Comparison of ENCODE assay signal across 1 cellular context in the genomic region with DNA sequence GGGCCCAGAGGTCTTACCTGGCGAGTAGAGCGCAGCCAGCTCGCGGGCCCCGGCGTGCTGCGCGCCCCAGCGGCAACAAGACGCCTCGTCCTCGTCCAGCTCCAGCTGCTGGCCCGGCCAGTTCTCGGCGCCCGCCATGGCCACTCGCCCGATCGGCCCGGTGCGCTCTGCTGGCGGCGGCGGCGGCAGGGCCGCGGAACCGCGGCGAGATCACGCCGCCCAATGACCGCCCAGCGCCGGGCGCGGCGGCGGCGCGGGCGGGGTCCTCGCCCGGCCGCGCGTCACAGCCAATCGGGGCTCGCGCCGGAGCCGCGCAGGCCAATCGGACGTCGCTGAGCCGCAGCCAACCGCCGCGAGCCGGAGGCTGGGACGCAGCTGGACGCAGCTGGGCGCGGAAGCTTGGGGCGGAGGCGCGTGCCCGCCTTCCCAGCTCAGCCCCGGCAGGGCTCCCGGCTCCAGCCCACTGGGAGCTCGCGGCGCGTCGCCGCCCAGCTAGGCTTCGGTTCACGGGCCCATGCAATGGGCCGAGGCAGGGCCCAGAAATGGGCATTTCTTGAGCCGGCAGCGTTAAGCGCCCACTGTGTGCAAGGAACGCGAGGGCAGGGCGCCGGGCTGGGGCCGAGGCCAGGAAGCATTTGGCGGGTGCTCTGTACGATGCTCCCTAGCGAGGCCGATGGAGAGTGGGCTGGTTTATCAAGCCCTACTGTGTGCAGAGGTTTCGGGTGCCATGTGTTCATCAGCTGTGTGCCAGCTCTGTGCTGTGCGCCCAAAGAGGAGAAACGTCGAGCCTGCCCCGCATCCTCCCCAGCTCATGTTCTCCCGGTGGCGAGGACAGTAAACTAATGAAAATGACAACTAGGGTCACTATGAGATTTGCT.
A peak's percentile ranks its signal among the peaks of the same experiment; 100 is the strongest.
TF ChIP-seq lines count a peak whose summit lies in the region.

A gene (minus strand): TSS at position 224 of the 878 bp plus-strand sequence. CDS start 86 bp downstream, at position 138.

TF ChIP-seq in HEK293, 187 proteins besides CTCF, POLR2A, EP300 and RAD21 (continued from another document and continues in another):
- TF ChIP-seq, protein P1, sequence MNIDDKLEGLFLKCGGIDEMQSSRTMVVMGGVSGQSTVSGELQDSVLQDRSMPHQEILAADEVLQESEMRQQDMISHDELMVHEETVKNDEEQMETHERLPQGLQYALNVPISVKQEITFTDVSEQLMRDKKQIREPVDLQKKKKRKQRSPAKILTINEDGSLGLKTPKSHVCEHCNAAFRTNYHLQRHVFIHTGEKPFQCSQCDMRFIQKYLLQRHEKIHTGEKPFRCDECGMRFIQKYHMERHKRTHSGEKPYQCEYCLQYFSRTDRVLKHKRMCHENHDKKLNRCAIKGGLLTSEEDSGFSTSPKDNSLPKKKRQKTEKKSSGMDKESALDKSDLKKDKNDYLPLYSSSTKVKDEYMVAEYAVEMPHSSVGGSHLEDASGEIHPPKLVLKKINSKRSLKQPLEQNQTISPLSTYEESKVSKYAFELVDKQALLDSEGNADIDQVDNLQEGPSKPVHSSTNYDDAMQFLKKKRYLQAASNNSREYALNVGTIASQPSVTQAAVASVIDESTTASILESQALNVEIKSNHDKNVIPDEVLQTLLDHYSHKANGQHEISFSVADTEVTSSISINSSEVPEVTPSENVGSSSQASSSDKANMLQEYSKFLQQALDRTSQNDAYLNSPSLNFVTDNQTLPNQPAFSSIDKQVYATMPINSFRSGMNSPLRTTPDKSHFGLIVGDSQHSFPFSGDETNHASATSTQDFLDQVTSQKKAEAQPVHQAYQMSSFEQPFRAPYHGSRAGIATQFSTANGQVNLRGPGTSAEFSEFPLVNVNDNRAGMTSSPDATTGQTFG (tag by site-specific recombination; IDR thresholded peaks at IDR 0.05; ENCODE audit: borderline replicate concordance): no peak
- TF ChIP-seq ZNF654 (tag by site-specific recombination; IDR thresholded peaks at IDR 0.05; ENCODE audit: low read depth) (no peak), GFI1B (tag by site-specific recombination; IDR thresholded peaks at IDR 0.05) (no peak), KLF16 (tag by site-specific recombination; IDR thresholded peaks at IDR 0.05) (peak; percentile 50; the same call in 1 of the 2 replicates), KLF10 (tag by site-specific recombination; IDR thresholded peaks at IDR 0.05) (peak; percentile 60; the same call in 1 of the 2 replicates), ZNF571 (tag by site-specific recombination; IDR thresholded peaks at IDR 0.05) (no peak), ZNF350 (tag by site-specific recombination; IDR thresholded peaks at IDR 0.05) (no peak), ZNF311 (tag by site-specific recombination; IDR thresholded peaks at IDR 0.05; ENCODE audit: borderline replicate concordance) (no peak), ZNF791 (tag by site-specific recombination; IDR thresholded peaks at IDR 0.05) (no peak), ZNF184 (tag by site-specific recombination; IDR thresholded peaks at IDR 0.05) (no peak), ZNF501 (tag by site-specific recombination; IDR thresholded peaks at IDR 0.05) (no peak), ZNF221 (tag by site-specific recombination; IDR thresholded peaks at IDR 0.05; ENCODE audit: borderline replicate concordance) (no peak), SCRT1 (tag by site-specific recombination; IDR thresholded peaks at IDR 0.05; ENCODE audit: borderline replicate concordance) (no peak), YY1 (tag by site-specific recombination; IDR thresholded peaks at IDR 0.05) (0 out of 2 replicates have a peak, but pooled peaks have one; percentile 61), KLF8 (tag by site-specific recombination; IDR thresholded peaks at IDR 0.05) (peak; percentile 66; the same call in 1 of the 2 replicates), ZNF544 (tag by site-specific recombination; IDR thresholded peaks at IDR 0.05) (no peak), ZNF585B (tag by site-specific recombination; IDR thresholded peaks at IDR 0.05) (no peak), PRDM1 (tag by site-specific recombination; IDR thresholded peaks at IDR 0.05) (no peak), ZBTB17 (tag by site-specific recombination; IDR thresholded peaks at IDR 0.05) (no peak), ZNF274 (IDR thresholded peaks at IDR 0.05; ENCODE audit: low read length) (no peak), ZNF274 (tag by site-specific recombination; IDR thresholded peaks at IDR 0.05; ENCODE audit: borderline replicate concordance) (no peak), ZNF48 (tag by site-specific recombination; IDR thresholded peaks at IDR 0.05) (no peak), HOXD13 (CRISPR knock-in tag; IDR thresholded peaks at IDR 0.05; ENCODE audit: borderline replicate concordance) (no peak), ZNF366 (tag by site-specific recombination; conservative IDR thresholded peaks at IDR 0.05) (no peak)
- TF ChIP-seq, protein P2, sequence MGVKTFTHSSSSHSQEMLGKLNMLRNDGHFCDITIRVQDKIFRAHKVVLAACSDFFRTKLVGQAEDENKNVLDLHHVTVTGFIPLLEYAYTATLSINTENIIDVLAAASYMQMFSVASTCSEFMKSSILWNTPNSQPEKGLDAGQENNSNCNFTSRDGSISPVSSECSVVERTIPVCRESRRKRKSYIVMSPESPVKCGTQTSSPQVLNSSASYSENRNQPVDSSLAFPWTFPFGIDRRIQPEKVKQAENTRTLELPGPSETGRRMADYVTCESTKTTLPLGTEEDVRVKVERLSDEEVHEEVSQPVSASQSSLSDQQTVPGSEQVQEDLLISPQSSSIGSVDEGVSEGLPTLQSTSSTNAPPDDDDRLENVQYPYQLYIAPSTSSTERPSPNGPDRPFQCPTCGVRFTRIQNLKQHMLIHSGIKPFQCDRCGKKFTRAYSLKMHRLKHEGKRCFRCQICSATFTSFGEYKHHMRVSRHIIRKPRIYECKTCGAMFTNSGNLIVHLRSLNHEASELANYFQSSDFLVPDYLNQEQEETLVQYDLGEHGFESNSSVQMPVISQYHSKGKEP (tag by site-specific recombination; IDR thresholded peaks at IDR 0.05): no peak
- TF ChIP-seq, protein P3, sequence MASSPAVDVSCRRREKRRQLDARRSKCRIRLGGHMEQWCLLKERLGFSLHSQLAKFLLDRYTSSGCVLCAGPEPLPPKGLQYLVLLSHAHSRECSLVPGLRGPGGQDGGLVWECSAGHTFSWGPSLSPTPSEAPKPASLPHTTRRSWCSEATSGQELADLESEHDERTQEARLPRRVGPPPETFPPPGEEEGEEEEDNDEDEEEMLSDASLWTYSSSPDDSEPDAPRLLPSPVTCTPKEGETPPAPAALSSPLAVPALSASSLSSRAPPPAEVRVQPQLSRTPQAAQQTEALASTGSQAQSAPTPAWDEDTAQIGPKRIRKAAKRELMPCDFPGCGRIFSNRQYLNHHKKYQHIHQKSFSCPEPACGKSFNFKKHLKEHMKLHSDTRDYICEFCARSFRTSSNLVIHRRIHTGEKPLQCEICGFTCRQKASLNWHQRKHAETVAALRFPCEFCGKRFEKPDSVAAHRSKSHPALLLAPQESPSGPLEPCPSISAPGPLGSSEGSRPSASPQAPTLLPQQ (tag by site-specific recombination; IDR thresholded peaks at IDR 0.05): peak; percentile 65
- TF ChIP-seq, protein P4, sequence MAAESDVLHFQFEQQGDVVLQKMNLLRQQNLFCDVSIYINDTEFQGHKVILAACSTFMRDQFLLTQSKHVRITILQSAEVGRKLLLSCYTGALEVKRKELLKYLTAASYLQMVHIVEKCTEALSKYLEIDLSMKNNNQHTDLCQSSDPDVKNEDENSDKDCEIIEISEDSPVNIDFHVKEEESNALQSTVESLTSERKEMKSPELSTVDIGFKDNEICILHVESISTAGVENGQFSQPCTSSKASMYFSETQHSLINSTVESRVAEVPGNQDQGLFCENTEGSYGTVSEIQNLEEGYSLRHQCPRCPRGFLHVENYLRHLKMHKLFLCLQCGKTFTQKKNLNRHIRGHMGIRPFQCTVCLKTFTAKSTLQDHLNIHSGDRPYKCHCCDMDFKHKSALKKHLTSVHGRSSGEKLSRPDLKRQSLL (tag by site-specific recombination; IDR thresholded peaks at IDR 0.05): no peak; the same call in 1 of the 2 replicates
- TF ChIP-seq, protein P5, sequence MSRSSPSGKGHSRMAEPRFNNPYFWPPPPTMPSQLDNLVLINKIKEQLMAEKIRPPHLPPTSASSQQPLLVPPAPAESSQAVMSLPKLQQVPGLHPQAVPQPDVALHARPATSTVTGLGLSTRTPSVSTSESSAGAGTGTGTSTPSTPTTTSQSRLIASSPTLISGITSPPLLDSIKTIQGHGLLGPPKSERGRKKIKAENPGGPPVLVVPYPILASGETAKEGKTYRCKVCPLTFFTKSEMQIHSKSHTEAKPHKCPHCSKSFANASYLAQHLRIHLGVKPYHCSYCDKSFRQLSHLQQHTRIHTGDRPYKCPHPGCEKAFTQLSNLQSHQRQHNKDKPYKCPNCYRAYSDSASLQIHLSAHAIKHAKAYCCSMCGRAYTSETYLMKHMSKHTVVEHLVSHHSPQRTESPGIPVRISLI (tag by site-specific recombination; IDR thresholded peaks at IDR 0.05): no peak
- TF ChIP-seq, protein P6, sequence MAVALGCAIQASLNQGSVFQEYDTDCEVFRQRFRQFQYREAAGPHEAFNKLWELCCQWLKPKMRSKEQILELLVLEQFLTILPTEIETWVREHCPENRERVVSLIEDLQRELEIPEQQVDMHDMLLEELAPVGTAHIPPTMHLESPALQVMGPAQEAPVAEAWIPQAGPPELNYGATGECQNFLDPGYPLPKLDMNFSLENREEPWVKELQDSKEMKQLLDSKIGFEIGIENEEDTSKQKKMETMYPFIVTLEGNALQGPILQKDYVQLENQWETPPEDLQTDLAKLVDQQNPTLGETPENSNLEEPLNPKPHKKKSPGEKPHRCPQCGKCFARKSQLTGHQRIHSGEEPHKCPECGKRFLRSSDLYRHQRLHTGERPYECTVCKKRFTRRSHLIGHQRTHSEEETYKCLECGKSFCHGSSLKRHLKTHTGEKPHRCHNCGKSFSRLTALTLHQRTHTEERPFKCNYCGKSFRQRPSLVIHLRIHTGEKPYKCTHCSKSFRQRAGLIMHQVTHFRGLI (tag by site-specific recombination; IDR thresholded peaks at IDR 0.05): peak; percentile 77
- TF ChIP-seq, protein P7, sequence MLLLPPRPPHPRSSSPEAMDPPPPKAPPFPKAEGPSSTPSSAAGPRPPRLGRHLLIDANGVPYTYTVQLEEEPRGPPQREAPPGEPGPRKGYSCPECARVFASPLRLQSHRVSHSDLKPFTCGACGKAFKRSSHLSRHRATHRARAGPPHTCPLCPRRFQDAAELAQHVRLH (tag by site-specific recombination; IDR thresholded peaks at IDR 0.05): no peak
- TF ChIP-seq, protein P8, sequence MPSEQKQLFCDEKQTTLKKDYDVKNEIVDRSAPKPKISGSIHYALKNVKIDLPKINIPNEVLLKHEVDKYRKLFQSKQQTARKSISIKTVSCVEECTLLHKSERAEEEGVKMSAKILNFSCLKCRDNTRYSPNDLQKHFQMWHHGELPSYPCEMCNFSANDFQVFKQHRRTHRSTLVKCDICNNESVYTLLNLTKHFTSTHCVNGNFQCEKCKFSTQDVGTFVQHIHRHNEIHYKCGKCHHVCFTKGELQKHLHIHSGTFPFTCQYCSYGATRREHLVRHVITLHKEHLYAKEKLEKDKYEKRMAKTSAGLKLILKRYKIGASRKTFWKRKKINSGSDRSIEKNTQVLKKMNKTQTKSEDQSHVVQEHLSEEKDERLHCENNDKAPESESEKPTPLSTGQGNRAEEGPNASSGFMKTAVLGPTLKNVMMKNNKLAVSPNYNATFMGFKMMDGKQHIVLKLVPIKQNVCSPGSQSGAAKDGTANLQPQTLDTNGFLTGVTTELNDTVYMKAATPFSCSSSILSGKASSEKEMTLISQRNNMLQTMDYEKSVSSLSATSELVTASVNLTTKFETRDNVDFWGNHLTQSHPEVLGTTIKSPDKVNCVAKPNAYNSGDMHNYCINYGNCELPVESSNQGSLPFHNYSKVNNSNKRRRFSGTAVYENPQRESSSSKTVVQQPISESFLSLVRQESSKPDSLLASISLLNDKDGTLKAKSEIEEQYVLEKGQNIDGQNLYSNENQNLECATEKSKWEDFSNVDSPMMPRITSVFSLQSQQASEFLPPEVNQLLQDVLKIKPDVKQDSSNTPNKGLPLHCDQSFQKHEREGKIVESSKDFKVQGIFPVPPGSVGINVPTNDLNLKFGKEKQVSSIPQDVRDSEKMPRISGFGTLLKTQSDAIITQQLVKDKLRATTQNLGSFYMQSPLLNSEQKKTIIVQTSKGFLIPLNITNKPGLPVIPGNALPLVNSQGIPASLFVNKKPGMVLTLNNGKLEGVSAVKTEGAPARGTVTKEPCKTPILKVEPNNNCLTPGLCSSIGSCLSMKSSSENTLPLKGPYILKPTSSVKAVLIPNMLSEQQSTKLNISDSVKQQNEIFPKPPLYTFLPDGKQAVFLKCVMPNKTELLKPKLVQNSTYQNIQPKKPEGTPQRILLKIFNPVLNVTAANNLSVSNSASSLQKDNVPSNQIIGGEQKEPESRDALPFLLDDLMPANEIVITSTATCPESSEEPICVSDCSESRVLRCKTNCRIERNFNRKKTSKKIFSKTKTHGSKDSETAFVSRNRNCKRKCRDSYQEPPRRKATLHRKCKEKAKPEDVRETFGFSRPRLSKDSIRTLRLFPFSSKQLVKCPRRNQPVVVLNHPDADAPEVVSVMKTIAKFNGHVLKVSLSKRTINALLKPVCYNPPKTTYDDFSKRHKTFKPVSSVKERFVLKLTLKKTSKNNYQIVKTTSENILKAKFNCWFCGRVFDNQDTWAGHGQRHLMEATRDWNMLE (tag by site-specific recombination; conservative IDR thresholded peaks at IDR 0.05; ENCODE audit: low read depth): no peak
- TF ChIP-seq, protein P9, sequence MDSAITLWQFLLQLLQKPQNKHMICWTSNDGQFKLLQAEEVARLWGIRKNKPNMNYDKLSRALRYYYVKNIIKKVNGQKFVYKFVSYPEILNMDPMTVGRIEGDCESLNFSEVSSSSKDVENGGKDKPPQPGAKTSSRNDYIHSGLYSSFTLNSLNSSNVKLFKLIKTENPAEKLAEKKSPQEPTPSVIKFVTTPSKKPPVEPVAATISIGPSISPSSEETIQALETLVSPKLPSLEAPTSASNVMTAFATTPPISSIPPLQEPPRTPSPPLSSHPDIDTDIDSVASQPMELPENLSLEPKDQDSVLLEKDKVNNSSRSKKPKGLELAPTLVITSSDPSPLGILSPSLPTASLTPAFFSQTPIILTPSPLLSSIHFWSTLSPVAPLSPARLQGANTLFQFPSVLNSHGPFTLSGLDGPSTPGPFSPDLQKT (IDR thresholded peaks at IDR 0.05; ENCODE audit: borderline replicate concordance, low read depth, low read length): no peak
- TF ChIP-seq, protein P10, sequence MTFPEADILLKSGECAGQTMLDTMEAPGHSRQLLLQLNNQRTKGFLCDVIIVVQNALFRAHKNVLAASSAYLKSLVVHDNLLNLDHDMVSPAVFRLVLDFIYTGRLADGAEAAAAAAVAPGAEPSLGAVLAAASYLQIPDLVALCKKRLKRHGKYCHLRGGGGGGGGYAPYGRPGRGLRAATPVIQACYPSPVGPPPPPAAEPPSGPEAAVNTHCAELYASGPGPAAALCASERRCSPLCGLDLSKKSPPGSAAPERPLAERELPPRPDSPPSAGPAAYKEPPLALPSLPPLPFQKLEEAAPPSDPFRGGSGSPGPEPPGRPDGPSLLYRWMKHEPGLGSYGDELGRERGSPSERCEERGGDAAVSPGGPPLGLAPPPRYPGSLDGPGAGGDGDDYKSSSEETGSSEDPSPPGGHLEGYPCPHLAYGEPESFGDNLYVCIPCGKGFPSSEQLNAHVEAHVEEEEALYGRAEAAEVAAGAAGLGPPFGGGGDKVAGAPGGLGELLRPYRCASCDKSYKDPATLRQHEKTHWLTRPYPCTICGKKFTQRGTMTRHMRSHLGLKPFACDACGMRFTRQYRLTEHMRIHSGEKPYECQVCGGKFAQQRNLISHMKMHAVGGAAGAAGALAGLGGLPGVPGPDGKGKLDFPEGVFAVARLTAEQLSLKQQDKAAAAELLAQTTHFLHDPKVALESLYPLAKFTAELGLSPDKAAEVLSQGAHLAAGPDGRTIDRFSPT (tag by site-specific recombination; IDR thresholded peaks at IDR 0.05): peak; percentile 69
